ENCODE assay signal across 8 cellular contexts in the genomic region with DNA sequence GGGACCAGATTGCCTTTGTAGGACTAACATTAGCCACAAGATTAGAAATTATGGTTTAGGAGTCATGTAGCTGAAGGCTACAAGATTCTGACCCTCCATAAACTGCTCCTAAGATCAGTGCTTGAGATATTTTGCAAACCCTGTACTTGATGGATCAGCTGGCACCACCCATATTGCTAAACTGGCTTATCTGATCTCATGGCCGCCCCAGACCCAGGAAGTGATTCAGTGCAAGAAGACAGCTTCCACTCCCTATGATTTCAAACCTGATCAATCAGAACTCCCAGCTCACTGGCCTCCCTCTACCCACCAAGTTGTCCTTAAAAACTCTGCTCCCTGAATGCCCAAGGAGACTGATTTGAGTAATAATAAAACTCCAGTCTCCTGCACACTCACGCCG. TPM values are rescaled to one million over a fixed set of nuclear protein-coding genes. Genes with fewer than 3 reads are reported as not detected.
DNase-seq lines count a peak whose midpoint lies in the region; TF ChIP-seq lines count a peak whose summit lies in the region.
"Not testable (repeated sequence)": the region's sequence is repeated elsewhere in the genome, so short reads cannot be mapped to it uniquely, and the experiment has no call there.

No MANE protein-coding gene starts in this region.

- POLR2A ChIA-PET in PC-9 (lab: Charles Lee; ENCODE audit: unreplicated experiment): not testable (repeated sequence)

- peaks cover 31% of the 10 kb centered on the region for H3K4me1 ChIP-seq in PC-9 (replicated peaks; ENCODE audit: insufficient read depth)
- H3K4me1 ChIP-seq in mammary epithelial cell (ENCODE audit: insufficient read depth, low read length); osteoblast (ENCODE audit: insufficient read depth, low read length): not testable (repeated sequence)

- not testable (repeated sequence) for H3F3A ChIP-seq in PC-9 (ENCODE audit: insufficient read depth, low read depth)

- 88% methylated on average over 3 of the region's 3 CpGs for WGBS in mammary epithelial cell (ENCODE audit: low coverage, missing lambda C conversion rate)

- not testable (repeated sequence) for H3K36me3 ChIP-seq in PC-9 (ENCODE audit: low read depth); mammary epithelial cell (ENCODE audit: insufficient read depth, low read length); osteoblast (ENCODE audit: insufficient read depth, low read length)

- H3K9me3 ChIP-seq in PC-9 (ENCODE audit: insufficient read depth, low read depth); mammary epithelial cell (replicated peaks; ENCODE audit: insufficient read depth, low read length); osteoblast (ENCODE audit: low read depth, low read length): not testable (repeated sequence)

- H3K9me3 Mint-ChIP-seq in mesothelial cell of epicardium: peaks cover 32% of the 10 kb centered on the region
- H3K9me3 Mint-ChIP-seq in type B pancreatic cell: not testable (repeated sequence)

- H3K4me3 Mint-ChIP-seq in mesothelial cell of epicardium, type B pancreatic cell: not testable (repeated sequence)

- in situ Hi-C loops in mammary epithelial cell (cut with MboI; ENCODE audit: low sequenced_read_pairs in 2 of 2): not testable (repeated sequence)

- intact Hi-C loops in PC-9 (cut with micrococcal nuclease; ENCODE audit: unreplicated experiment); mammary epithelial cell (cut with micrococcal nuclease): not testable (repeated sequence)

- H3K27ac ChIP-seq in PC-9; mammary epithelial cell (ENCODE audit: insufficient read depth, low read depth, low read length); osteoblast (ENCODE audit: low read depth, low read length): not testable (repeated sequence)
- peak overlapping the region; percentile 34 for H3K27ac ChIP-seq in epithelial cell of prostate

- TF ChIP-seq CTCF in PC-9 (conservative IDR thresholded peaks at IDR 0.05); mammary epithelial cell (conservative IDR thresholded peaks at IDR 0.05 in 1 of 2, IDR thresholded peaks at IDR 0.05 in 1 of 2; ENCODE audit: extremely low read depth in 1 of 2, insufficient read depth in 1 of 2, low read depth in 1 of 2, low read length in 2 of 2); mesothelial cell of epicardium (IDR thresholded peaks at IDR 0.05; ENCODE audit: unreplicated experiment); osteoblast (IDR thresholded peaks at IDR 0.05; ENCODE audit: extremely low read depth, low read depth, low read length); type B pancreatic cell (conservative IDR thresholded peaks at IDR 0.05): not testable (repeated sequence)

- H2AFZ ChIP-seq in PC-9 (peak overlapping the region; percentile 56; the same call in 1 of the 2 replicates), mammary epithelial cell (ENCODE audit: low read depth, low read length) (peak overlapping the region; percentile 52)
- H2AFZ ChIP-seq in osteoblast (ENCODE audit: low read length): not testable (repeated sequence)

- H3K27ac Mint-ChIP-seq in mesothelial cell of epicardium: peak overlapping the region; percentile 40
- peak overlapping the region; percentile 81 for H3K27ac Mint-ChIP-seq in type B pancreatic cell

- not testable (repeated sequence) for H3K4me3 ChIP-seq in PC-9; mammary epithelial cell (replicated peaks in 1 of 3; ENCODE audit: insufficient read depth in 1 of 3, low read depth in 2 of 3, low read length in 3 of 3); osteoblast (ENCODE audit: insufficient read depth, low read length)

- not testable (repeated sequence) for H3K27me3 Mint-ChIP-seq in mesothelial cell of epicardium (ENCODE audit: low read depth); type B pancreatic cell

- not testable (repeated sequence) for H3K9ac ChIP-seq in mammary epithelial cell (ENCODE audit: insufficient read depth, low read length)

- BruUV-seq in PC-9 (replicated peaks; lab: Mats Ljungman, UMichigan); mammary epithelial cell (replicated peaks; lab: Mats Ljungman, UMichigan): not testable (repeated sequence)

- not testable (repeated sequence) for H3K27me3 ChIP-seq in PC-9 (ENCODE audit: insufficient read depth, low read depth); mammary epithelial cell (ENCODE audit: insufficient read depth, low read length); osteoblast (ENCODE audit: insufficient read depth, low read length)

- not testable (repeated sequence) for H4K20me1 ChIP-seq in PC-9 (ENCODE audit: insufficient read depth); mammary epithelial cell (ENCODE audit: insufficient read depth, low read length); osteoblast (ENCODE audit: insufficient read depth, low read length)

- peaks cover 13% of the 10 kb centered on the region for H3K4me1 Mint-ChIP-seq in mesothelial cell of epicardium
- not testable (repeated sequence) for H3K4me1 Mint-ChIP-seq in type B pancreatic cell (ENCODE audit: unreplicated experiment)

- H3K4me2 ChIP-seq in PC-9; mammary epithelial cell (ENCODE audit: insufficient read depth, low read depth, low read length); osteoblast (ENCODE audit: insufficient read depth, low read length): not testable (repeated sequence)

- H3K9me2 ChIP-seq in PC-9 (ENCODE audit: insufficient read depth): not testable (repeated sequence)

- H3K36me3 Mint-ChIP-seq in mesothelial cell of epicardium (peaks cover 27% of the 10 kb centered on the region), type B pancreatic cell (peaks cover 25% of the 10 kb centered on the region)

- H3K79me2 ChIP-seq in PC-9 (ENCODE audit: low read depth); mammary epithelial cell (ENCODE audit: insufficient read depth, low read length); osteoblast (ENCODE audit: insufficient read depth, low read length): not testable (repeated sequence)

- CTCF ChIA-PET in PC-9 (lab: Charles Lee); mammary epithelial cell (lab: Charles Lee; ENCODE audit: low non-redundant PET): not testable (repeated sequence)

- DNase-seq in HT-29 (ENCODE audit: low spot score) (peak; percentile 15), PC-9 (peak in 1 of 2 experiments; percentile 43), mammary epithelial cell (peak; percentile 11), iris pigment epithelial cell (ENCODE audit: low read depth) (peak; percentile 17), osteoblast (ENCODE audit: insufficient read length, low spot score, missing footprints) (peak; percentile 19)
- not testable (repeated sequence) for DNase-seq in epithelial cell of prostate (ENCODE audit: low read depth, low spot score); mesothelial cell of epicardium (ENCODE audit: low spot score in 2 of 2, unreplicated experiment in 2 of 2); type B pancreatic cell (ENCODE audit: extremely low spot score, unreplicated experiment)

- dilution Hi-C loops in mammary epithelial cell (cut with HindIII; ENCODE audit: low sequenced_read_pairs): not testable (repeated sequence)

RNA-seq across cellular contexts. Expression of gene CDKL3, which starts 23.5 kb away (rescaled TPM):
- total RNA-seq in HT-29 (2014; rRNA removed; shearing (Covaris generic)): not detected in 2 replicates
- 3.8 and 4.7 TPM in 2 replicates for total RNA-seq in PC-9 (2021)
- total RNA-seq in mammary epithelial cell: under 1 TPM; 0.71 to 0.83 TPM
- polyA plus RNA-seq in mammary epithelial cell: 0.43 TPM
- polyA minus RNA-seq in mammary epithelial cell: not detected
- 4.8 to 5.1 TPM (median 5.0 TPM) in 3 replicates for total RNA-seq in mesothelial cell of epicardium
- 2.7 and 2.9 TPM in 2 replicates for total RNA-seq in osteoblast
- total RNA-seq in type B pancreatic cell (ENCODE audit: low replicate concordance): 0.83 and 5.2 TPM in 2 replicates

RNA-seq across cellular contexts. Expression of gene UBE2B, which starts 27.9 kb away (rescaled TPM):
- total RNA-seq in HT-29 (2014; rRNA removed; shearing (Covaris generic)): 11.5 and 42.0 TPM in 2 replicates
- total RNA-seq in PC-9 (2021) (61.9 and 85.5 TPM in 2 replicates), mammary epithelial cell (10 to 100 TPM; 37.2 to 83.3 TPM), mesothelial cell of epicardium (66.3 to 71.9 TPM (median 69.1 TPM) in 3 replicates), osteoblast (34.2 and 73.5 TPM in 2 replicates), type B pancreatic cell (ENCODE audit: low replicate concordance) (70.9 and 93.0 TPM in 2 replicates)
- 29.6 TPM for polyA plus RNA-seq in mammary epithelial cell
- 14.2 TPM for polyA minus RNA-seq in mammary epithelial cell
